22 cellular contexts compared by ENCODE assay signal in genomic region chr18:31857516-31858106, GRCh38.
"Had no signal": no experiment of that assay in that cellular context is flagged by ENCODE, and none has a peak within 500 bp of the region (broad histone marks: within the 10 kb centered on the region; RNA-seq: fewer than 3 reads in every experiment).

No MANE protein-coding gene starts in this region.

- H3K27ac ChIP-seq: cardiac muscle cell, foreskin keratinocyte, thyroid gland had no signal

- H3K4me3 ChIP-seq: cardiac muscle cell, thyroid gland had no signal

- H3K27ac Mint-ChIP-seq: activated CD4-positive, alpha-beta T cell treated with anti-CD3 and anti-CD28 coated beads for 36 hours; activated naive CD8-positive, alpha-beta T cell treated with anti-CD3 and anti-CD28 coated beads for 36 hours; dendritic cell treated with granulocyte-macrophage colony-stimulating factor and Interleukin-4, amounts not matched to agents 40 ng/mL and 50 ng/mL, for 4 days; nephron progenitor cell had no signal

- H3K4me1 ChIP-seq: foreskin keratinocyte had no signal

- H3K4me1 Mint-ChIP-seq: nephron progenitor cell, WTC11 had no signal

- H3K27me3 Mint-ChIP-seq: activated CD4-positive, alpha-beta T cell treated with anti-CD3 and anti-CD28 coated beads for 36 hours; activated naive CD8-positive, alpha-beta T cell treated with anti-CD3 and anti-CD28 coated beads for 36 hours; dendritic cell treated with granulocyte-macrophage colony-stimulating factor and Interleukin-4, amounts not matched to agents 40 ng/mL and 50 ng/mL, for 4 days; effector memory CD8-positive, alpha-beta T cell had no signal

- FAIRE-seq: kidney had no signal

- H3K4me3 Mint-ChIP-seq: activated CD4-positive, alpha-beta T cell treated with anti-CD3 and anti-CD28 coated beads for 36 hours; activated naive CD8-positive, alpha-beta T cell treated with anti-CD3 and anti-CD28 coated beads for 36 hours; dendritic cell treated with granulocyte-macrophage colony-stimulating factor and Interleukin-4, amounts not matched to agents 40 ng/mL and 50 ng/mL, for 4 days; effector memory CD8-positive, alpha-beta T cell; nephron progenitor cell; WTC11 had no signal

- H3K9me3 Mint-ChIP-seq: activated naive CD8-positive, alpha-beta T cell treated with anti-CD3 and anti-CD28 coated beads for 36 hours; dendritic cell treated with granulocyte-macrophage colony-stimulating factor and Interleukin-4, amounts not matched to agents 40 ng/mL and 50 ng/mL, for 4 days; effector memory CD8-positive, alpha-beta T cell; nephron progenitor cell; WTC11 had no signal

- H3K9me3 ChIP-seq: thyroid gland had no signal

- DNase-seq: activated CD4-positive, alpha-beta T cell treated with anti-CD3 and anti-CD28 coated beads for 36 hours; activated CD4-positive, alpha-beta T cell treated with anti-CD3 and anti-CD28 coated beads, Interleukin-2, amount 50 U/mL, for 48 hours; activated gamma-delta T cell treated with Interleukin-2 at 50 U/mL for 16 hours; activated naive CD8-positive, alpha-beta T cell treated with anti-CD3 and anti-CD28 coated beads for 36 hours; amniotic stem cell; effector memory CD8-positive, alpha-beta T cell; foreskin keratinocyte; glutamatergic neuron; hypothalamus; kidney; mammary epithelial cell; midbrain; nephron progenitor cell; nucleus accumbens; retina; stimulated activated CD8-positive, alpha-beta memory T cell treated with anti-CD3 and anti-CD28 coated beads, Interleukin-4, amount 100 ng/mL, for 48 hours; stimulated activated naive CD4-positive, alpha-beta T cell treated with Interleukin-2 at 50 U/mL for 16 hours; T-helper 2 cell; thyroid gland had no signal

- H3K27me3 ChIP-seq: cardiac muscle cell, foreskin keratinocyte, thyroid gland had no signal
